Comparison of ENCODE assay signal across 23 cellular contexts in genomic region chr16:51388516-51388951, GRCh38.
DNase-seq lines count a peak whose midpoint lies in the region; ATAC-seq, FAIRE-seq and TF ChIP-seq lines count a peak whose summit lies in the region.
"Had no signal": no experiment of that assay in that cellular context is flagged by ENCODE, and none has a peak within 500 bp of the region (broad histone marks: within the 10 kb centered on the region; RNA-seq: fewer than 3 reads in every experiment).

No MANE protein-coding gene starts in this region.

- H3K4me2 ChIP-seq in astrocyte (ENCODE audit: low read length), result peak overlapping the region; percentile 4
- H3K4me2 ChIP-seq: BLaER1 treated with 17β-estradiol and CSF1 and Interleukin-3, amounts not matched to agents 10 nM and 100 nM had no signal

- H3K79me2 ChIP-seq in astrocyte (ENCODE audit: insufficient read depth, low read length), result no peaks in the 10 kb centered on the region

- ATAC-seq in WTC11, result no peak
- ATAC-seq: HepG2 had no signal

- in situ Hi-C loops in HAP-1 (cut with MboI; ENCODE audit: low sequenced_read_pairs), result no loop called here

- no peaks in the 10 kb centered on the region for H3K36me3 Mint-ChIP-seq in astrocyte (ENCODE audit: low read depth, unreplicated experiment)
- peaks cover 13% of the 10 kb centered on the region for H3K36me3 Mint-ChIP-seq in WTC11

- no peak overlapping the region for H3K4me3 Mint-ChIP-seq in astrocyte (ENCODE audit: unreplicated experiment)
- H3K4me3 Mint-ChIP-seq in WTC11, result no peak overlapping the region
- H3K4me3 Mint-ChIP-seq: CD4-positive, alpha-beta T cell had no signal

- H3K27ac ChIP-seq in astrocyte (ENCODE audit: low read depth, low read length), result no peak overlapping the region
- H3K27ac ChIP-seq: BLaER1 treated with 17β-estradiol and CSF1 and Interleukin-3, amounts not matched to agents 10 nM and 100 nM; RWPE1 had no signal

- no peak for TF ChIP-seq CTCF in astrocyte (IDR thresholded peaks at IDR 0.05; ENCODE audit: insufficient read depth, low read depth, low read length)
- no peak for TF ChIP-seq CTCF in WTC11 (IDR thresholded peaks at IDR 0.05)

- POLR2A ChIA-PET in WTC11 (lab: Charles Lee), result no interaction called here

- H3K9ac ChIP-seq in astrocyte (ENCODE audit: low read length), result no peak overlapping the region
- H3K9ac ChIP-seq: BLaER1 treated with 17β-estradiol and CSF1 and Interleukin-3, amounts not matched to agents 10 nM and 100 nM had no signal

- H3K4me1 ChIP-seq in HAP-1, result peaks cover 49% of the 10 kb centered on the region
- peaks cover 13% of the 10 kb centered on the region for H3K4me1 ChIP-seq in astrocyte (ENCODE audit: insufficient read depth, low read length)

- H3K4me3 ChIP-seq in HAP-1 (no peak overlapping the region), astrocyte (ENCODE audit: insufficient read depth, low read depth, low read length) (no peak overlapping the region)
- H3K4me3 ChIP-seq: BLaER1 treated with 17β-estradiol and CSF1 and Interleukin-3, amounts not matched to agents 10 nM and 100 nM had no signal

- DNase-seq in HAP-1 (ENCODE audit: low spot score in 2 of 2), result peak; percentile 53 to 70
- no peak for DNase-seq in astrocyte (ENCODE audit: low read depth)
- peak; percentile 4 for DNase-seq in inferior parietal cortex (ENCODE audit: extremely low spot score)
- DNase-seq in renal cortical epithelial cell (ENCODE audit: low read depth), result peak; percentile 52
- DNase-seq in WTC11 (ENCODE audit: low spot score), result no peak
- no peak for DNase-seq in NCI-H526 (lab: John Stamatoyannopoulos, UW)
- DNase-seq in T-helper 1 cell, result no peak
- DNase-seq: CD4-positive, alpha-beta T cell; DMS53; Karpas-422; NCI-H1092 treated with DMSO at 0.1 percent for 48 hours; NCI-H1436 treated with DMSO at 0.1 percent for 48 hours; NCI-H187 treated with DMSO at 0.1 percent for 48 hours; NCI-H2171 treated with DMSO at 0.1 percent for 48 hours; NCI-H345; NCI-H524; NCI-H774; SHP77 had no signal

- H3K27me3 ChIP-seq in HAP-1 (ENCODE audit: low read depth) (no peaks in the 10 kb centered on the region), astrocyte (ENCODE audit: insufficient read depth, low read length) (no peaks in the 10 kb centered on the region)
- H3K27me3 ChIP-seq: BLaER1 treated with 17β-estradiol and CSF1 and Interleukin-3, amounts not matched to agents 10 nM and 100 nM had no signal

- H4K20me1 ChIP-seq in astrocyte (ENCODE audit: insufficient read depth, low read length), result no peaks in the 10 kb centered on the region
- H4K20me1 ChIP-seq: BLaER1 treated with 17β-estradiol and CSF1 and Interleukin-3, amounts not matched to agents 10 nM and 100 nM had no signal

- CTCF ChIA-PET in WTC11 (lab: Charles Lee), result no interaction called here

- no peak overlapping the region for H3K27ac Mint-ChIP-seq in astrocyte (ENCODE audit: unreplicated experiment)
- no peak overlapping the region for H3K27ac Mint-ChIP-seq in WTC11
- H3K27ac Mint-ChIP-seq: CD4-positive, alpha-beta T cell had no signal

- FAIRE-seq in astrocyte (lab: Jason Lieb, UNC), result no peak
- FAIRE-seq: D721Med, G401.6, HepG2 had no signal

- H3K27me3 Mint-ChIP-seq in astrocyte (ENCODE audit: low read depth, unreplicated experiment) (peaks cover 8% of the 10 kb centered on the region), WTC11 (ENCODE audit: low read depth) (no peaks in the 10 kb centered on the region)
- H3K27me3 Mint-ChIP-seq: CD4-positive, alpha-beta T cell had no signal

- H3K36me3 ChIP-seq in HAP-1 (replicated peaks), result no peaks in the 10 kb centered on the region
- H3K36me3 ChIP-seq in astrocyte (ENCODE audit: insufficient read depth, low read length), result no peaks in the 10 kb centered on the region
- H3K36me3 ChIP-seq: BLaER1 treated with 17β-estradiol and CSF1 and Interleukin-3, amounts not matched to agents 10 nM and 100 nM had no signal

- H3K4me1 Mint-ChIP-seq in astrocyte (ENCODE audit: low read depth, unreplicated experiment) (peaks cover 2% of the 10 kb centered on the region), WTC11 (peaks cover 72% of the 10 kb centered on the region)

- H3K9me3 ChIP-seq in HAP-1 (no peaks in the 10 kb centered on the region), astrocyte (ENCODE audit: insufficient read depth, low read depth, low read length) (peaks cover 3% of the 10 kb centered on the region)

- no peak overlapping the region for H2AFZ ChIP-seq in astrocyte (ENCODE audit: low read depth, low read length)

- H3K9me3 Mint-ChIP-seq in astrocyte (ENCODE audit: unreplicated experiment) (peaks cover 10% of the 10 kb centered on the region), WTC11 (peaks cover 12% of the 10 kb centered on the region)

TF ChIP-seq in WTC11, 78 proteins besides CTCF, POLR2A, EP300 and RAD21:
- TF ChIP-seq ZNF671 (CRISPR knock-in tag; IDR thresholded peaks at IDR 0.05) (no peak), GTF2I (CRISPR knock-in tag; conservative IDR thresholded peaks at IDR 0.05) (no peak)
- TF ChIP-seq, protein P1, sequence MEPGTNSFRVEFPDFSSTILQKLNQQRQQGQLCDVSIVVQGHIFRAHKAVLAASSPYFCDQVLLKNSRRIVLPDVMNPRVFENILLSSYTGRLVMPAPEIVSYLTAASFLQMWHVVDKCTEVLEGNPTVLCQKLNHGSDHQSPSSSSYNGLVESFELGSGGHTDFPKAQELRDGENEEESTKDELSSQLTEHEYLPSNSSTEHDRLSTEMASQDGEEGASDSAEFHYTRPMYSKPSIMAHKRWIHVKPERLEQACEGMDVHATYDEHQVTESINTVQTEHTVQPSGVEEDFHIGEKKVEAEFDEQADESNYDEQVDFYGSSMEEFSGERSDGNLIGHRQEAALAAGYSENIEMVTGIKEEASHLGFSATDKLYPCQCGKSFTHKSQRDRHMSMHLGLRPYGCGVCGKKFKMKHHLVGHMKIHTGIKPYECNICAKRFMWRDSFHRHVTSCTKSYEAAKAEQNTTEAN (CRISPR knock-in tag; IDR thresholded peaks at IDR 0.05), result no peak
TF ChIP-seq in WTC11: peak in this region for 0.

Comparison
In these comparisons a context has a peak if more than half of its experiments do, and no peak if none do; other contexts are left out.
1. DNase-seq: peak in HAP-1 (2 of 2), inferior parietal cortex (single experiment) and renal cortical epithelial cell (single experiment); none in astrocyte (single experiment), WTC11 (single experiment), NCI-H526 (0 of 2) and T-helper 1 cell (0 of 5).